In genomic region chr5:150512368-150512747, GRCh38 we compare ENCODE assay signal across 15 cellular contexts. TPM values are rescaled to one million over a fixed set of nuclear protein-coding genes. Genes with fewer than 3 reads are reported as not detected.
DNase-seq lines count a peak whose midpoint lies in the region; ATAC-seq and TF ChIP-seq lines count a peak whose summit lies in the region.
"Had no signal": no experiment of that assay in that cellular context is flagged by ENCODE, and none has a peak within 500 bp of the region (broad histone marks: within the 10 kb centered on the region; RNA-seq: fewer than 3 reads in every experiment).

No MANE protein-coding gene starts in this region.

- TF ChIP-seq POLR2A in testis (IDR thresholded peaks at IDR 0.05): no peak

- H3K4me1 ChIP-seq in RWPE2 (ENCODE audit: insufficient read depth, poor library complexity, severe bottlenecking) (peaks cover 69% of the 10 kb centered on the region), mucosa of descending colon (ENCODE audit: low read depth) (peaks cover 64% of the 10 kb centered on the region), testis (peaks cover 84% of the 10 kb centered on the region)

- ATAC-seq in RWPE2 (ENCODE audit: low read depth) (no peak), esophagus mucosa (peak; percentile 19), mucosa of descending colon (peak; percentile 55), GM21423 (IDR thresholded peaks at IDR 0.05; ENCODE audit: unreplicated experiment) (no peak), GM21723 (IDR thresholded peaks at IDR 0.05; ENCODE audit: unreplicated experiment) (no peak)

- DNase-seq in RWPE2 (ENCODE audit: low spot score) (no peak), mucosa of descending colon (peak in 2 of 3 donors; percentile 48 to 65), testis (no peak)
- DNase-seq in stimulated activated CD8-positive, alpha-beta memory T cell treated with anti-CD3 and anti-CD28 coated beads, Interleukin-4, amount 100 ng/mL, for 48 hours: no peak
- no peak for DNase-seq in stimulated activated CD4-positive, alpha-beta T cell treated with anti-CD3 and anti-CD28 coated beads, Interleukin-4, amount 100 ng/mL, for 1 hour
- DNase-seq: activated B cell treated with CpG ODN at 0.5 μM for 24 hours; activated T-cell treated with anti-CD3 and anti-CD28 coated beads, Interleukin-2, amount 50 U/mL, for 48 hours; central memory CD4-positive, alpha-beta T cell; naive B cell; NCI-H1048; NCI-H524 treated with DMSO at 0.1 percent for 48 hours had no signal

- H3K36me3 ChIP-seq in RWPE2 (ENCODE audit: low read depth): no peaks in the 10 kb centered on the region
- H3K36me3 ChIP-seq in mucosa of descending colon (ENCODE audit: low read depth): no peaks in the 10 kb centered on the region
- H3K36me3 ChIP-seq in testis (ENCODE audit: low read depth, missing control alignments): no peaks in the 10 kb centered on the region

- H3K27me3 ChIP-seq in RWPE2 (ENCODE audit: insufficient read depth, poor library complexity, severe bottlenecking) (no peaks in the 10 kb centered on the region), testis (no peaks in the 10 kb centered on the region)

- H3K27ac ChIP-seq in RWPE2 (ENCODE audit: poor library complexity, severe bottlenecking): peak overlapping the region; percentile 42
- H3K27ac ChIP-seq in testis: peak overlapping the region; percentile 50 to 53

- intact Hi-C loops in mucosa of descending colon (cut with DNase I, micrococcal nuclease) (no loop called here), testis (cut with DNase I; ENCODE audit: low total_unique reads) (no loop called here)

- H3K4me3 ChIP-seq in RWPE2 (ENCODE audit: severe bottlenecking) (no peak overlapping the region), mucosa of descending colon (no peak overlapping the region), testis (no peak overlapping the region)
- H3K4me3 ChIP-seq: GM12878 had no signal

- no peak for TF ChIP-seq CTCF in RWPE2 (IDR thresholded peaks at IDR 0.05; ENCODE audit: poor library complexity, severe bottlenecking)
- no peak for TF ChIP-seq CTCF in mucosa of descending colon (IDR thresholded peaks at IDR 0.05)
- no peak for TF ChIP-seq CTCF in testis (IDR thresholded peaks at IDR 0.05)

- WGBS in testis, 2 donors: 46 to 60% methylated on average over 6 of the region's 6 CpGs

- H3K9me3 ChIP-seq in RWPE2 (ENCODE audit: severe bottlenecking): no peaks in the 10 kb centered on the region
- no peaks in the 10 kb centered on the region for H3K9me3 ChIP-seq in mucosa of descending colon
- H3K9me3 ChIP-seq in testis: no peaks in the 10 kb centered on the region

RNA-seq across cellular contexts. Expression of gene NDST1, which starts 4.4 kb away (rescaled TPM):
- total RNA-seq in esophagus mucosa (112 TPM), mucosa of descending colon (10 to 100 TPM; 58.1 to 66.5 (median 60.6) TPM), testis (100 to 1,000 TPM; 167 to 174 TPM)
- polyA plus RNA-seq in testis (ENCODE audit: insufficient read depth, low read depth, low replicate concordance): 55.0 TPM

Comparison
In these comparisons a context has a peak if more than half of its experiments do, and no peak if none do; other contexts are left out.
1. ATAC-seq: peak in esophagus mucosa (single experiment) and mucosa of descending colon (single experiment); none in RWPE2 (single experiment), GM21423 (single experiment) and GM21723 (single experiment).
2. DNase-seq: peak in mucosa of descending colon (2 of 3); none in RWPE2 (single experiment), testis (single experiment), stimulated activated CD8-positive, alpha-beta memory T cell treated with anti-CD3 and anti-CD28 coated beads, Interleukin-4, amount 100 ng/mL, for 48 hours (single experiment) and stimulated activated CD4-positive, alpha-beta T cell treated with anti-CD3 and anti-CD28 coated beads, Interleukin-4, amount 100 ng/mL, for 1 hour (single experiment).